In the genomic region with DNA sequence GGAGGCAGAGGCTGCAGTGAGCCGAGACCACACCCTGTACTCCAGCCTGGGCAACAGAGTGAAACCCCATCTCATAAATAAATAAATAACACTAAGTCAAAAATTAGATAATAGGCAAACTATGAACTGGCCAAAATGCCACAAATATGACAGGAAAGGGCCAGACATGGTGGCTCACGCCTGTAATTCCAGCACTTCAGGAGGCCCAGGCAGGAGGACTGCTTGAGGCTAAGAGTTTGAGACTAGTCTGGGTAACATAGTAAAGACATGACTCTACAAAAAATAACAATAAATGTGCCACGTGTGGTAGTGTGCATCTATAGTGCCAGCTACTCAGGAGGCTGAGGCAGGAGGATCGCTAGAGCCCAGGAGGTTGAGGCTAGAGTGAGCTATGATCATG, we compare ENCODE assay signal across 6 cellular contexts. TPM values are rescaled to one million over a fixed set of nuclear protein-coding genes. Genes with fewer than 3 reads are reported as not detected.
"Had no signal": no experiment of that assay in that cellular context is flagged by ENCODE, and none has a peak within 500 bp of the region (broad histone marks: within the 10 kb centered on the region; RNA-seq: fewer than 3 reads in every experiment).

No MANE protein-coding gene starts in this region.

- H3K4me3 ChIP-seq: K562 had no signal

- H3K27ac ChIP-seq: HL-60 had no signal

- DNase-seq: IMR-90, KBM-7 had no signal

RNA-seq across cellular contexts. Expression of gene SEC14L6, which starts 19.9 kb away (rescaled TPM):
- polyA plus RNA-seq: IgD-negative memory B cell had no signal

RNA-seq across cellular contexts. Expression of gene SEC14L4, which starts 21.2 kb away (rescaled TPM):
- polyA plus RNA-seq: IgD-negative memory B cell, IMR-90 had no signal

RNA-seq across cellular contexts. Expression of gene GAL3ST1, which starts 47.8 kb away (rescaled TPM):
- polyA plus RNA-seq: IgD-negative memory B cell, IMR-90 had no signal

RNA-seq across cellular contexts. Expression of gene SEC14L3, which starts 54.8 kb away (rescaled TPM):
- polyA plus RNA-seq: HepG2, IgD-negative memory B cell, IMR-90, K562 had no signal
